ENCODE assay signal across 20 cellular contexts in genomic region chr7:129285195-129285594, GRCh38.
"Had no signal": no experiment of that assay in that cellular context is flagged by ENCODE, and none has a peak within 500 bp of the region (broad histone marks: within the 10 kb centered on the region; RNA-seq: fewer than 3 reads in every experiment).

No MANE protein-coding gene starts in this region.

- H3K27me3 ChIP-seq: gastrocnemius medialis, heart left ventricle, left lung, neutrophil, spleen, upper lobe of right lung had no signal

- H3K4me3 ChIP-seq: gastrocnemius medialis, heart left ventricle, left lung, mucosa of descending colon, spleen, thoracic aorta, upper lobe of right lung had no signal

- H3K27ac Mint-ChIP-seq: activated naive CD4-positive, alpha-beta T cell treated with anti-CD3 and anti-CD28 coated beads, Interleukin-2, amount 50 U/mL, for 72 hours; activated T-cell treated with anti-CD3 and anti-CD28 coated beads, Interleukin-2, amount 50 U/mL, for 72 hours; memory B cell; stimulated activated naive B cell treated with anti-CD40 and anti-IgM and Interleukin-4, amounts not matched to agents 10 μg/mL and 1 μg/mL and 100 μg/mL, for 72 hours had no signal

- H3K36me3 Mint-ChIP-seq: activated naive CD4-positive, alpha-beta T cell treated with anti-CD3 and anti-CD28 coated beads, Interleukin-2, amount 50 U/mL, for 72 hours; naive B cell had no signal

- H3K27me3 Mint-ChIP-seq: memory B cell; naive B cell; stimulated activated naive B cell treated with anti-CD40 and anti-IgM and Interleukin-4, amounts not matched to agents 10 μg/mL and 1 μg/mL and 100 μg/mL, for 72 hours had no signal

- H3K36me3 ChIP-seq: gastrocnemius medialis, neutrophil, thoracic aorta, upper lobe of right lung had no signal

- H3K4me3 Mint-ChIP-seq: activated T-cell treated with anti-CD3 and anti-CD28 coated beads, Interleukin-2, amount 50 U/mL, for 72 hours; memory B cell; naive B cell; stimulated activated naive B cell treated with anti-CD40 and anti-IgM and Interleukin-4, amounts not matched to agents 10 μg/mL and 1 μg/mL and 100 μg/mL, for 72 hours had no signal

- H3K4me1 ChIP-seq: left lung, spleen, upper lobe of right lung had no signal

- ATAC-seq: activated CD4-positive, CD25-positive, alpha-beta regulatory T cell treated with anti-CD3 and anti-CD28 coated beads, Interleukin-2, amount 50 U/mL, for 24 hours; activated naive CD4-positive, alpha-beta T cell treated with anti-CD3 and anti-CD28 coated beads, Interleukin-2, amount 50 U/mL, for 72 hours; activated T-cell treated with anti-CD3 and anti-CD28 coated beads, Interleukin-2, amount 50 U/mL, for 72 hours; heart left ventricle; left lung; mucosa of descending colon; stimulated activated naive B cell treated with anti-CD40 and anti-IgM and Interleukin-4, amounts not matched to agents 10 μg/mL and 1 μg/mL and 100 μg/mL, for 72 hours; upper lobe of right lung had no signal

- DNase-seq: activated CD4-positive, alpha-beta T cell treated with anti-CD3 and anti-CD28 coated beads, Interleukin-2, amount 50 U/mL, for 1 hour; activated CD8-positive, alpha-beta memory T cell treated with anti-CD3 and anti-CD28 coated beads for 24 hours; activated CD8-positive, alpha-beta memory T cell treated with anti-CD3 and anti-CD28 coated beads, Interleukin-2, amount 50 U/mL, for 48 hours; activated gamma-delta T cell treated with Interleukin-2 at 50 U/mL for 16 hours; activated T-cell treated with anti-CD3 and anti-CD28 coated beads, Interleukin-2, amount 50 U/mL, for 72 hours; gastrocnemius medialis; heart left ventricle; kidney; left lung; mucosa of descending colon; naive B cell; spleen; stimulated activated naive B cell treated with anti-CD40 and anti-IgM and Interleukin-4, amounts not matched to agents 10 μg/mL and 1 μg/mL and 100 μg/mL, for 72 hours; T1000; upper lobe of right lung had no signal

- FAIRE-seq: kidney had no signal

- H3K27ac ChIP-seq: gastrocnemius medialis, heart left ventricle, left lung, neutrophil, spleen, thoracic aorta, upper lobe of right lung had no signal

- H3K9me3 Mint-ChIP-seq: activated naive CD4-positive, alpha-beta T cell treated with anti-CD3 and anti-CD28 coated beads, Interleukin-2, amount 50 U/mL, for 72 hours; activated T-cell treated with anti-CD3 and anti-CD28 coated beads, Interleukin-2, amount 50 U/mL, for 72 hours; memory B cell; naive B cell; stimulated activated naive B cell treated with anti-CD40 and anti-IgM and Interleukin-4, amounts not matched to agents 10 μg/mL and 1 μg/mL and 100 μg/mL, for 72 hours had no signal

- H3K9me3 ChIP-seq: gastrocnemius medialis, heart left ventricle, left lung, mucosa of descending colon, neutrophil, spleen, thoracic aorta, upper lobe of right lung had no signal

- H3K4me1 Mint-ChIP-seq: naive B cell had no signal
